12 cellular contexts compared by ENCODE assay signal in genomic region chr20:21075480-21075879, GRCh38. TPM values are rescaled to one million over a fixed set of nuclear protein-coding genes. Genes with fewer than 3 reads are reported as not detected.
DNase-seq lines count a peak whose midpoint lies in the region; ATAC-seq and TF ChIP-seq lines count a peak whose summit lies in the region.
"Not testable (repeated sequence)": the region's sequence is repeated elsewhere in the genome, so short reads cannot be mapped to it uniquely, and the experiment has no call there.
"Had no signal": no experiment of that assay in that cellular context is flagged by ENCODE, and none has a peak within 500 bp of the region (broad histone marks: within the 10 kb centered on the region; RNA-seq: fewer than 3 reads in every experiment).

No MANE protein-coding gene starts in this region.

- not testable (repeated sequence) for H3K9me2 ChIP-seq in GM23338 (ENCODE audit: insufficient read depth); PC-3 (replicated peaks; ENCODE audit: low read length)

- H3K9me3 Mint-ChIP-seq in GM23338; MCF 10A (ENCODE audit: unreplicated experiment): not testable (repeated sequence)

- H3K4me3 Mint-ChIP-seq in GM23338; MCF 10A (ENCODE audit: unreplicated experiment): not testable (repeated sequence)

- H3K4me1 Mint-ChIP-seq in GM23338; MCF 10A (ENCODE audit: insufficient read depth, unreplicated experiment): not testable (repeated sequence)

- H3K27ac ChIP-seq in GM23338 (ENCODE audit: low read depth) = not testable (repeated sequence)
- H3K27ac ChIP-seq in PC-3 (ENCODE audit: low read length) = 0 out of 2 replicates have a peak overlapping the region, but pooled peaks have one; percentile 14

- H3K27me3 Mint-ChIP-seq in GM23338 (ENCODE audit: insufficient read depth, low read depth, poor library complexity); MCF 10A (ENCODE audit: insufficient read depth, unreplicated experiment): not testable (repeated sequence)

- H3K27me3 ChIP-seq in BE2C; GM23338 (ENCODE audit: insufficient read depth): not testable (repeated sequence)
- peaks cover 32% of the 10 kb centered on the region for H3K27me3 ChIP-seq in PC-3 (ENCODE audit: low read length)

- CTCF ChIA-PET in PC-3 (lab: Charles Lee) = not testable (repeated sequence)
- CTCF ChIA-PET in MCF 10A (lab: Yijun Ruan, JAX) = interaction anchor here (0.8 to 1.1 kb wide), 3 partner anchors 50 to 169 kb away, joined by 3 read pairs; partner anchors contain the start of gene KIZ

- not testable (repeated sequence) for TF ChIP-seq POLR2A in NB4 (IDR thresholded peaks at IDR 0.05; ENCODE audit: extremely low read depth, insufficient read length)

- H2AFZ ChIP-seq in GM23338 = peak overlapping the region; percentile 52
- H2AFZ ChIP-seq in PC-3 (ENCODE audit: low read length) = not testable (repeated sequence)

- H3K4me3 ChIP-seq in BE2C (ENCODE audit: low read depth, low read length); GM23338; NB4 (ENCODE audit: low read depth, low read length); PC-3 (ENCODE audit: low read length): not testable (repeated sequence)

- H3K79me2 ChIP-seq in GM23338 (replicated peaks; ENCODE audit: insufficient read depth); PC-3 (ENCODE audit: low read length): not testable (repeated sequence)

- H3K9ac ChIP-seq in PC-3 (ENCODE audit: low read length) = not testable (repeated sequence)

- not testable (repeated sequence) for H3F3A ChIP-seq in GM23338 (replicated peaks; ENCODE audit: low read depth); PC-3 (ENCODE audit: low read length, unreplicated experiment)

- not testable (repeated sequence) for H3K36me3 Mint-ChIP-seq in GM23338 (ENCODE audit: low read depth); MCF 10A (ENCODE audit: insufficient read depth, unreplicated experiment)

- DNase-seq in BE2C (peak; percentile 43), LoVo (ENCODE audit: low spot score) (peak; percentile 49), NB4 (ENCODE audit: low read depth) (peak; percentile 28), MCF 10A (ENCODE audit: unreplicated experiment) (peak; percentile 13)
- not testable (repeated sequence) for DNase-seq in GM23338 (ENCODE audit: low spot score); PC-3

- H4K20me1 ChIP-seq in GM23338 (replicated peaks; ENCODE audit: insufficient read depth); PC-3 (ENCODE audit: low read length): not testable (repeated sequence)

- peak; percentile 3 for ATAC-seq in GM18907 (IDR thresholded peaks at IDR 0.05; ENCODE audit: unreplicated experiment)
- not testable (repeated sequence) for ATAC-seq in GM23338, PC-3, SK-N-SH treated with all-trans-retinoic acid at 6 μM for 48 hours

- not testable (repeated sequence) for TF ChIP-seq CTCF in BE2C (IDR thresholded peaks at IDR 0.05; ENCODE audit: low read depth, low read length); GM23338 (conservative IDR thresholded peaks at IDR 0.05; ENCODE audit: low read depth in 2 of 2); NB4 (IDR thresholded peaks at IDR 0.05; ENCODE audit: low read depth, low read length); PC-3 (conservative IDR thresholded peaks at IDR 0.05; ENCODE audit: low read depth, low read length); MCF 10A (IDR thresholded peaks at IDR 0.05; ENCODE audit: unreplicated experiment)

- not testable (repeated sequence) for H3K9me3 ChIP-seq in BE2C; PC-3 (ENCODE audit: low read length)

- not testable (repeated sequence) for H3K36me3 ChIP-seq in BE2C; GM23338 (ENCODE audit: insufficient read depth); PC-3 (ENCODE audit: low read depth, low read length)

- not testable (repeated sequence) for H3K4me1 ChIP-seq in BE2C; GM23338 (ENCODE audit: insufficient read depth)
- H3K4me1 ChIP-seq in PC-3 (ENCODE audit: insufficient read depth, low read length) = peaks cover 10% of the 10 kb centered on the region; the same call in 1 of the 2 replicates

- H3K4me2 ChIP-seq in GM23338; PC-3 (ENCODE audit: low read length): not testable (repeated sequence)

- intact Hi-C loops in PC-3 (cut with micrococcal nuclease); MCF 10A (cut with micrococcal nuclease): not testable (repeated sequence)

- not testable (repeated sequence) for BruUV-seq in PC-3 (replicated peaks; lab: Mats Ljungman, UMichigan); MCF 10A (replicated peaks; lab: Mats Ljungman, UMichigan)

- H3K27ac Mint-ChIP-seq in GM23338; MCF 10A (ENCODE audit: low read depth, unreplicated experiment): not testable (repeated sequence)

- POLR2A ChIA-PET in PC-3 (lab: Charles Lee; ENCODE audit: unreplicated experiment) = not testable (repeated sequence)
- POLR2A ChIA-PET in MCF 10A (lab: Yijun Ruan, JAX) = interaction anchor here (0.7 to 1.3 kb wide), 2 partner anchors 22 to 1805 kb away, joined by 4 read pairs; no protein-coding TSS in a partner anchor

TF ChIP-seq in SK-N-SH treated with all-trans-retinoic acid at 6 μM for 48 hours, 23 proteins besides CTCF, POLR2A, EP300 and RAD21:
- 0 out of 2 replicates have a peak, but pooled peaks have one; percentile 48 for TF ChIP-seq ZFP3 (CRISPR knock-in tag; IDR thresholded peaks at IDR 0.05)

RNA-seq across cellular contexts. Expression of gene LINC00237, which starts 30.7 kb away (rescaled TPM):
- polyA plus RNA-seq in BE2C (2012; ENCODE audit: insufficient read depth, insufficient read length, low read depth) = 3.3 TPM
- total RNA-seq in GM23338 (2014; rRNA removed; shearing (Covaris generic)) = 0.31 TPM in 1 of 2 replicates, not detected in the other
- polyA plus RNA-seq in GM23338 (2016; fragmentation: Nextera tagmentation; extraction: Ambion mirVana) = 2.0 and 2.6 TPM in 2 replicates
- total RNA-seq in PC-3 (2014; rRNA removed) = not detected in 2 replicates
- total RNA-seq in MCF 10A (2022) = not detected in 2 replicates
- total RNA-seq: A673; CD4-positive, CD25-positive, alpha-beta regulatory T cell; CD8-positive, alpha-beta T cell; G401 had no signal

RNA-seq across cellular contexts. Expression of gene KIZ, which starts 50.4 kb away (rescaled TPM):
- polyA plus RNA-seq in BE2C (2012; ENCODE audit: insufficient read depth, insufficient read length, low read depth) = 15.3 TPM
- total RNA-seq in GM23338 (2014; rRNA removed; shearing (Covaris generic)) = 63.6 and 87.7 TPM in 2 replicates
- 52.5 and 58.3 TPM in 2 replicates for polyA plus RNA-seq in GM23338 (2016; fragmentation: Nextera tagmentation; extraction: Ambion mirVana)
- total RNA-seq in PC-3 (2014; rRNA removed) (10.3 and 13.4 TPM in 2 replicates), MCF 10A (2022) (47.2 and 56.1 TPM in 2 replicates)
